Comparison of ENCODE assay signal across 23 cellular contexts in genomic region chr20:62706344-62706743, GRCh38. TPM values are rescaled to one million over a fixed set of nuclear protein-coding genes. Genes with fewer than 3 reads are reported as not detected.
DNase-seq lines count a peak whose midpoint lies in the region; ATAC-seq and TF ChIP-seq lines count a peak whose summit lies in the region.
"Had no signal": no experiment of that assay in that cellular context is flagged by ENCODE, and none has a peak within 500 bp of the region (broad histone marks: within the 10 kb centered on the region; RNA-seq: fewer than 3 reads in every experiment).

No MANE protein-coding gene starts in this region.

- H3K4me3 Mint-ChIP-seq in chondrocyte (ENCODE audit: unreplicated experiment) = no peak overlapping the region
- H3K4me3 Mint-ChIP-seq in activated T-helper 2 cell treated with anti-CD3 and anti-CD28 coated beads, Interferon-gamma antibody, Interleukin-2, Interleukin-4, amounts not matched to agents 10 μg/mL and 5 μg/mL and 100 μg/mL, durations not matched to agents 14 hours and 24 hours and 36 hours (ENCODE audit: low read depth) = no peak overlapping the region
- H3K4me3 Mint-ChIP-seq: CD8-positive, alpha-beta T cell; GM23338; H9; HFFc6 had no signal

- H3K4me1 ChIP-seq in BLaER1 treated with 17β-estradiol and CSF1 and Interleukin-3, amounts not matched to agents 10 nM and 100 nM = peaks cover 50 to 79% (median 70%) of the 10 kb centered on the region in 10 experiments

- H3K36me3 Mint-ChIP-seq in chondrocyte (ENCODE audit: low read depth) = no peaks in the 10 kb centered on the region
- H3K36me3 Mint-ChIP-seq in activated T-helper 2 cell treated with anti-CD3 and anti-CD28 coated beads, Interferon-gamma antibody, Interleukin-2, Interleukin-4, amounts not matched to agents 10 μg/mL and 5 μg/mL and 100 μg/mL, durations not matched to agents 14 hours and 24 hours and 36 hours (ENCODE audit: low read depth) = no peaks in the 10 kb centered on the region
- H3K36me3 Mint-ChIP-seq: CD4-positive, CD25-positive, alpha-beta regulatory T cell; CD8-positive, alpha-beta T cell had no signal

- H3K27ac Mint-ChIP-seq in chondrocyte (ENCODE audit: unreplicated experiment) = no peak overlapping the region
- H3K27ac Mint-ChIP-seq in activated T-helper 2 cell treated with anti-CD3 and anti-CD28 coated beads, Interferon-gamma antibody, Interleukin-2, Interleukin-4, amounts not matched to agents 10 μg/mL and 5 μg/mL and 100 μg/mL, durations not matched to agents 14 hours and 24 hours and 36 hours = no peak overlapping the region
- H3K27ac Mint-ChIP-seq: CD4-positive, CD25-positive, alpha-beta regulatory T cell; CD8-positive, alpha-beta T cell; GM23338; H9; HFFc6 had no signal

- POLR2A ChIA-PET in RWPE1 (lab: Yijun Ruan, JAX; ENCODE audit: low non-redundant PET) = no interaction called here

- peaks cover 0 to 25% (median 7%) of the 10 kb centered on the region in 11 experiments; a peak in 7 of 22 replicates for H4K20me1 ChIP-seq in BLaER1 treated with 17β-estradiol and CSF1 and Interleukin-3, amounts not matched to agents 10 nM and 100 nM

- no peaks in the 10 kb centered on the region for H3K36me3 ChIP-seq in BLaER1 treated with 17β-estradiol and CSF1 and Interleukin-3, amounts not matched to agents 10 nM and 100 nM
- H3K36me3 ChIP-seq: BE2C had no signal

- no peak overlapping the region for H3K4me3 ChIP-seq in BLaER1 treated with 17β-estradiol and CSF1 and Interleukin-3, amounts not matched to agents 10 nM and 100 nM
- H3K4me3 ChIP-seq: A549, GM23338 had no signal

- H3K4me1 Mint-ChIP-seq in chondrocyte (ENCODE audit: low read depth) = peaks cover 18% of the 10 kb centered on the region
- H3K4me1 Mint-ChIP-seq in activated T-helper 2 cell treated with anti-CD3 and anti-CD28 coated beads, Interferon-gamma antibody, Interleukin-2, Interleukin-4, amounts not matched to agents 10 μg/mL and 5 μg/mL and 100 μg/mL, durations not matched to agents 14 hours and 24 hours and 36 hours (ENCODE audit: low read depth) = peaks cover 5% of the 10 kb centered on the region

- TF ChIP-seq CTCF in RWPE1 (conservative IDR thresholded peaks at IDR 0.05; ENCODE audit: low read depth) (no peak), chondrocyte (IDR thresholded peaks at IDR 0.05) (no peak)

- peak overlapping the region in 7 of 11 experiments; percentile 26 to 97 (median 93); a peak in 11 of 22 replicates for H3K4me2 ChIP-seq in BLaER1 treated with 17β-estradiol and CSF1 and Interleukin-3, amounts not matched to agents 10 nM and 100 nM
- H3K4me2 ChIP-seq: A549, GM23338 had no signal

- CTCF ChIA-PET in RWPE1 (lab: Yijun Ruan, JAX) = interaction anchor here (0.6 to 1.3 kb wide), 6 partner anchors 17 to 102 kb away, joined by 3 to 5 read pairs (median 3); no protein-coding TSS in a partner anchor

- no peaks in the 10 kb centered on the region for H3K9me3 Mint-ChIP-seq in chondrocyte (ENCODE audit: low read depth)
- no peaks in the 10 kb centered on the region for H3K9me3 Mint-ChIP-seq in activated T-helper 2 cell treated with anti-CD3 and anti-CD28 coated beads, Interferon-gamma antibody, Interleukin-2, Interleukin-4, amounts not matched to agents 10 μg/mL and 5 μg/mL and 100 μg/mL, durations not matched to agents 14 hours and 24 hours and 36 hours
- H3K9me3 Mint-ChIP-seq: CD8-positive, alpha-beta T cell; GM23338; HFFc6 had no signal

- no peak for ATAC-seq in left ventricle myocardium superior
- ATAC-seq in Right ventricle myocardium superior (ENCODE audit: poor library complexity) = no peak
- ATAC-seq in GM21717 (IDR thresholded peaks at IDR 0.05; ENCODE audit: unreplicated experiment) = no peak
- ATAC-seq: A549; CD8-positive, alpha-beta T cell; GM23338 had no signal

- peaks cover 45 to 57% (median 50%) of the 10 kb centered on the region in 11 experiments for H3K27me3 ChIP-seq in BLaER1 treated with 17β-estradiol and CSF1 and Interleukin-3, amounts not matched to agents 10 nM and 100 nM

- H3K9ac ChIP-seq in BLaER1 treated with 17β-estradiol and CSF1 and Interleukin-3, amounts not matched to agents 10 nM and 100 nM = no peak overlapping the region

- no peak overlapping the region for H3K27ac ChIP-seq in BLaER1 treated with 17β-estradiol and CSF1 and Interleukin-3, amounts not matched to agents 10 nM and 100 nM
- peak overlapping the region; percentile 96 for H3K27ac ChIP-seq in RWPE1
- H3K27ac ChIP-seq: A549, C4-2B had no signal

- H3K9me3 ChIP-seq in BLaER1 treated with 17β-estradiol and CSF1 and Interleukin-3, amounts not matched to agents 10 nM and 100 nM (replicated peaks in 1 of 11) = no peaks in the 10 kb centered on the region
- H3K9me3 ChIP-seq: A549, BE2C, Caco-2 had no signal

- peaks cover 25% of the 10 kb centered on the region for H3K27me3 Mint-ChIP-seq in chondrocyte (ENCODE audit: low read depth)
- H3K27me3 Mint-ChIP-seq in activated T-helper 2 cell treated with anti-CD3 and anti-CD28 coated beads, Interferon-gamma antibody, Interleukin-2, Interleukin-4, amounts not matched to agents 10 μg/mL and 5 μg/mL and 100 μg/mL, durations not matched to agents 14 hours and 24 hours and 36 hours (ENCODE audit: low read depth) = peaks cover 47% of the 10 kb centered on the region

- intact Hi-C loops in left ventricle myocardium superior (cut with micrococcal nuclease) = no loop called here
- intact Hi-C loops in Right ventricle myocardium superior (cut with DNase I) = no loop called here
- intact Hi-C loops in activated T-helper 2 cell treated with anti-CD3 and anti-CD28 coated beads, Interferon-gamma antibody, Interleukin-2, Interleukin-4, amounts not matched to agents 10 μg/mL and 5 μg/mL and 100 μg/mL, durations not matched to agents 14 hours and 24 hours and 36 hours (cut with micrococcal nuclease) = loop anchor here (5.0 kb wide), 1 partner anchor 36 kb away; no protein-coding TSS in a partner anchor

- peak; percentile 19 for DNase-seq in left ventricle myocardium superior
- DNase-seq in Right ventricle myocardium superior = no peak
- DNase-seq in RWPE1 (ENCODE audit: low spot score) = no peak
- peak; percentile 28 for DNase-seq in chondrocyte (ENCODE audit: low spot score)
- DNase-seq in NCI-H2227 treated with DMSO at 0.1 percent for 48 hours (lab: John Stamatoyannopoulos, UW) = no peak
- no peak for DNase-seq in activated T-helper 2 cell treated with anti-CD3 and anti-CD28 coated beads, Interferon-gamma antibody, Interleukin-2, Interleukin-4, amounts not matched to agents 10 μg/mL and 5 μg/mL and 100 μg/mL, durations not matched to agents 14 hours and 24 hours and 36 hours (ENCODE audit: low spot score)
- DNase-seq: 8988T; ACHN; AML-193; BE2C; Caco-2; CD4-positive, CD25-positive, alpha-beta regulatory T cell; CD8-positive, alpha-beta T cell; DMS153; DND-41; H9; HFFc6 had no signal

RNA-seq across cellular contexts. Expression of gene NTSR1, which starts 2.3 kb away (rescaled TPM):
- total RNA-seq in left ventricle myocardium superior (not detected), Right ventricle myocardium superior (not detected), chondrocyte (0.10 TPM in 1 of 3 replicates, not detected in the others)
- not detected in 2 replicates for total RNA-seq in activated T-helper 2 cell treated with anti-CD3 and anti-CD28 coated beads, Interferon-gamma antibody, Interleukin-2, Interleukin-4, amounts not matched to agents 10 μg/mL and 5 μg/mL and 100 μg/mL, durations not matched to agents 14 hours and 24 hours and 36 hours
- total RNA-seq: CD8-positive, alpha-beta T cell; H4 had no signal

Comparison
In these comparisons a context has a peak if more than half of its experiments do, and no peak if none do; other contexts are left out.
1. DNase-seq: peak in left ventricle myocardium superior (single experiment) and chondrocyte (single experiment); none in Right ventricle myocardium superior (single experiment), RWPE1 (single experiment), NCI-H2227 treated with DMSO at 0.1 percent for 48 hours (single experiment) and activated T-helper 2 cell treated with anti-CD3 and anti-CD28 coated beads, Interferon-gamma antibody, Interleukin-2, Interleukin-4, amounts not matched to agents 10 μg/mL and 5 μg/mL and 100 μg/mL, durations not matched to agents 14 hours and 24 hours and 36 hours (single experiment).